22 cellular contexts compared by ENCODE assay signal in the genomic region with DNA sequence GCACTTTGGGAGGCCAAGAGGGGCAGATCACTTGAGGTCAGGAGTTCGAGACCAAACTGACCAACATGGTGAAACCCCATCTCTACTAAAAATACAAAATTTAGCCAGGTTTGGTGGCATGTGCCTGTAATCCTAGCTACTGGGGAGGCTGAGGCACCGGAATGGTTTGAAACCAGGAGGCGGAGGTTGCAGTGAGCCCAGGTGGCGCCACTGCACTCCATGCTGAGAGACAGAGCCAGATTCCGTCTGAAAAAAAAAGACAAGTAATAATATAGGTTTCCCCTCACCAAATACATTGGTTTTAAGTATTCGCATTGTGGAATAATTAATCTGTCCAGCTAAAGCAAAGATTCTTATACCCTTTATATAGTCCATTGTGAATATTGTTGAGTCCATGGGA.
"Had no signal": no experiment of that assay in that cellular context is flagged by ENCODE, and none has a peak within 500 bp of the region (broad histone marks: within the 10 kb centered on the region; RNA-seq: fewer than 3 reads in every experiment).

No MANE protein-coding gene starts in this region.

- H3K36me3 ChIP-seq: heart left ventricle, pancreas, right lobe of liver, tibial nerve, uterus had no signal

- FAIRE-seq: bronchial epithelial cell, frontal cortex, pancreas, small intestine had no signal

- H3K4me3 ChIP-seq: heart left ventricle, mucosa of descending colon, pancreas, right lobe of liver, tibial nerve, uterus had no signal

- H3K4me1 ChIP-seq: heart left ventricle, pancreas, right lobe of liver, tibial nerve, uterus had no signal

- H3K27ac ChIP-seq: heart left ventricle, pancreas, right lobe of liver, tibial nerve, uterus had no signal

- H3K9me3 ChIP-seq: heart left ventricle, pancreas, right lobe of liver, tibial nerve, uterus had no signal

- H3K27me3 Mint-ChIP-seq: activated naive CD4-positive, alpha-beta T cell treated with anti-CD3 and anti-CD28 coated beads, Interleukin-2, amount 50 U/mL, for 24 hours; memory B cell; naive B cell; stimulated activated naive CD8-positive, alpha-beta T cell treated with anti-CD3 and anti-CD28 coated beads, Interleukin-15, Interleukin-2, amounts not matched to agents 100 ng/mL and 50 ng/mL, for 24 hours had no signal

- H3K4me3 Mint-ChIP-seq: activated naive CD4-positive, alpha-beta T cell treated with anti-CD3 and anti-CD28 coated beads, Interleukin-2, amount 50 U/mL, for 24 hours; memory B cell; naive B cell; stimulated activated naive CD8-positive, alpha-beta T cell treated with anti-CD3 and anti-CD28 coated beads, Interleukin-15, Interleukin-2, amounts not matched to agents 100 ng/mL and 50 ng/mL, for 24 hours had no signal

- H3K27ac Mint-ChIP-seq: activated naive CD4-positive, alpha-beta T cell treated with anti-CD3 and anti-CD28 coated beads, Interleukin-2, amount 50 U/mL, for 24 hours; memory B cell; naive B cell; stimulated activated naive CD8-positive, alpha-beta T cell treated with anti-CD3 and anti-CD28 coated beads, Interleukin-15, Interleukin-2, amounts not matched to agents 100 ng/mL and 50 ng/mL, for 24 hours had no signal

- H3K4me1 Mint-ChIP-seq: activated naive CD4-positive, alpha-beta T cell treated with anti-CD3 and anti-CD28 coated beads, Interleukin-2, amount 50 U/mL, for 24 hours; memory B cell; naive B cell had no signal

- H3K27me3 ChIP-seq: heart left ventricle, pancreas, right lobe of liver, tibial nerve, uterus had no signal

- DNase-seq: activated CD8-positive, alpha-beta memory T cell treated with anti-CD3 and anti-CD28 coated beads for 24 hours; activated CD8-positive, alpha-beta memory T cell treated with anti-CD3 and anti-CD28 coated beads, Interleukin-2, amount 50 U/mL, for 48 hours; activated effector memory CD4-positive, alpha-beta T cell treated with anti-CD3 and anti-CD28 coated beads, Interleukin-2, amount 50 U/mL, for 16 hours; activated T-cell treated with anti-CD3 and anti-CD28 coated beads, Interleukin-2, amount 50 U/mL, for 48 hours; cerebellar nuclear complex; cortex of kidney; heart left ventricle; mucosa of descending colon; naive B cell; pancreas; right lobe of liver; small intestine; stimulated activated CD4-positive, alpha-beta T cell treated with anti-CD3 and anti-CD28 coated beads, Interleukin-15, amount 100 ng/mL, for 24 hours; stimulated activated CD4-positive, alpha-beta T cell treated with anti-CD3 and anti-CD28 coated beads, Interleukin-2, amount 100 ng/mL, for 48 hours; T1000; uterus had no signal

- H3K36me3 Mint-ChIP-seq: activated naive CD4-positive, alpha-beta T cell treated with anti-CD3 and anti-CD28 coated beads, Interleukin-2, amount 50 U/mL, for 24 hours; memory B cell; naive B cell had no signal
